ENCODE assay signal across 23 cellular contexts in genomic region chr16:3223913-3224515, GRCh38. TPM values are rescaled to one million over a fixed set of nuclear protein-coding genes. Genes with fewer than 3 reads are reported as not detected.
DNase-seq lines count a peak whose midpoint lies in the region.
"Had no signal": no experiment of that assay in that cellular context is flagged by ENCODE, and none has a peak within 500 bp of the region (broad histone marks: within the 10 kb centered on the region; RNA-seq: fewer than 3 reads in every experiment).

No MANE protein-coding gene starts in this region.

- H3K27me3 ChIP-seq in duodenal mucosa (ENCODE audit: control insufficient read depth in 1 of 2, insufficient read depth in 2 of 2, low read length in 2 of 2), result no peaks in the 10 kb centered on the region
- H3K27me3 ChIP-seq in muscle layer of colon (ENCODE audit: control insufficient read depth in 1 of 2, insufficient read depth in 2 of 2, low read length in 2 of 2), result no peaks in the 10 kb centered on the region
- H3K27me3 ChIP-seq: heart right ventricle, transverse colon had no signal

- H3K36me3 ChIP-seq in duodenal mucosa (ENCODE audit: control insufficient read depth in 1 of 2, insufficient read depth in 2 of 2, low read length in 2 of 2), result peaks cover 39 to 53% of the 10 kb centered on the region in 2 donors
- peaks cover 42% of the 10 kb centered on the region for H3K36me3 ChIP-seq in muscle layer of colon (ENCODE audit: insufficient read depth, low read length)

- H3K9me3 ChIP-seq in duodenal mucosa (ENCODE audit: control insufficient read depth in 1 of 2, low read length in 2 of 2) (peaks cover 64 to 68% of the 10 kb centered on the region in 2 donors), muscle layer of colon (ENCODE audit: low read length) (peaks cover 40% of the 10 kb centered on the region)

- peak overlapping the region; percentile 18 to 32 for H3K4me3 ChIP-seq in duodenal mucosa (ENCODE audit: low read depth in 1 of 2, low read length in 2 of 2)
- peak overlapping the region; percentile 10 to 12 for H3K4me3 ChIP-seq in muscle layer of colon (ENCODE audit: low read depth in 1 of 2, low read length in 2 of 2)
- H3K4me3 ChIP-seq: heart right ventricle, lung, transverse colon had no signal

- H3K27ac ChIP-seq in duodenal mucosa (ENCODE audit: low read depth, low read length), result no peak overlapping the region
- H3K27ac ChIP-seq in muscle layer of colon (ENCODE audit: low read depth, low read length), result no peak overlapping the region
- H3K27ac ChIP-seq: heart right ventricle, KMS-11, transverse colon had no signal

- H3K4me1 ChIP-seq in duodenal mucosa (ENCODE audit: control insufficient read depth in 1 of 2, insufficient read depth in 2 of 2, low read length in 2 of 2) (no peaks in the 10 kb centered on the region), muscle layer of colon (ENCODE audit: insufficient read depth, low read length) (no peaks in the 10 kb centered on the region)
- H3K4me1 ChIP-seq: heart right ventricle, transverse colon had no signal

- no peak overlapping the region for H3K9ac ChIP-seq in duodenal mucosa (ENCODE audit: low read depth in 1 of 2, low read length in 2 of 2)
- no peak overlapping the region for H3K9ac ChIP-seq in muscle layer of colon (ENCODE audit: low read length)
- H3K9ac ChIP-seq: KMS-11 had no signal

- DNase-seq in EH (ENCODE audit: low read depth) (peak; percentile 7), LHCN-M2 (ENCODE audit: low read depth) (peak; percentile 18), NCI-H2196 (lab: John Stamatoyannopoulos, UW; ENCODE audit: unreplicated experiment) (no peak), NCI-H82 (lab: John Stamatoyannopoulos, UW) (no peak)
- no peak for DNase-seq in activated CD4-positive, alpha-beta T cell treated with anti-CD3 and anti-CD28 coated beads, Interleukin-2, amount 50 U/mL, for 4 hours
- DNase-seq: activated naive CD4-positive, alpha-beta T cell treated with anti-CD3 and anti-CD28 coated beads for 36 hours; activated T-cell treated with anti-CD3 and anti-CD28 coated beads, Interleukin-2, amount 50 U/mL, for 4 hours; anterior cingulate cortex; cerebellar nuclear complex; effector memory CD4-positive, alpha-beta T cell; EL; heart right ventricle; NCI-H1105; NCI-H2081 treated with DMSO at 0.1 percent for 48 hours; NCI-H526; small intestine; stimulated activated CD4-positive, alpha-beta T cell treated with anti-CD3 and anti-CD28 coated beads, Interleukin-2, amount 100 ng/mL, for 48 hours; SW 1271; transverse colon had no signal

RNA-seq across cellular contexts. Expression of gene ZNF200, which starts 10.9 kb away (rescaled TPM):
- total RNA-seq in LHCN-M2 (2014; rRNA removed), result 10.4 and 11.9 TPM in 2 replicates
- 3.0 TPM for polyA plus RNA-seq in LHCN-M2 (2012)

RNA-seq across cellular contexts. Expression of gene MEFV, which starts 32.4 kb away (rescaled TPM):
- 0.06 TPM in 1 of 2 replicates, not detected in the other for total RNA-seq in LHCN-M2 (2014; rRNA removed)
- polyA plus RNA-seq in LHCN-M2 (2012), result 0.04 TPM

RNA-seq across cellular contexts. Expression of gene OR1F1, which starts 36.0 kb away (rescaled TPM):
- total RNA-seq in LHCN-M2 (2014; rRNA removed), result not detected in 2 replicates
- not detected for polyA plus RNA-seq in LHCN-M2 (2012)
- total RNA-seq: activated naive CD4-positive, alpha-beta T cell treated with anti-CD3 and anti-CD28 coated beads for 36 hours; activated T-cell treated with anti-CD3 and anti-CD28 coated beads, Interleukin-2, amount 50 U/mL, for 4 hours; heart right ventricle; lung; transverse colon had no signal
- polyA plus RNA-seq: heart right ventricle, lung, small intestine had no signal

RNA-seq across cellular contexts. Expression of gene ZNF263, which starts 59.3 kb away (rescaled TPM):
- 35.5 and 43.5 TPM in 2 replicates for total RNA-seq in LHCN-M2 (2014; rRNA removed)
- polyA plus RNA-seq in LHCN-M2 (2012), result 14.0 TPM

Comparison
In these comparisons a context has a peak if more than half of its experiments do, and no peak if none do; other contexts are left out.
1. DNase-seq: peak in EH (single experiment) and LHCN-M2 (single experiment); none in NCI-H2196 (single experiment), NCI-H82 (single experiment) and activated CD4-positive, alpha-beta T cell treated with anti-CD3 and anti-CD28 coated beads, Interleukin-2, amount 50 U/mL, for 4 hours (0 of 2).